ENCODE assay signal across 1 cellular context in the genomic region with DNA sequence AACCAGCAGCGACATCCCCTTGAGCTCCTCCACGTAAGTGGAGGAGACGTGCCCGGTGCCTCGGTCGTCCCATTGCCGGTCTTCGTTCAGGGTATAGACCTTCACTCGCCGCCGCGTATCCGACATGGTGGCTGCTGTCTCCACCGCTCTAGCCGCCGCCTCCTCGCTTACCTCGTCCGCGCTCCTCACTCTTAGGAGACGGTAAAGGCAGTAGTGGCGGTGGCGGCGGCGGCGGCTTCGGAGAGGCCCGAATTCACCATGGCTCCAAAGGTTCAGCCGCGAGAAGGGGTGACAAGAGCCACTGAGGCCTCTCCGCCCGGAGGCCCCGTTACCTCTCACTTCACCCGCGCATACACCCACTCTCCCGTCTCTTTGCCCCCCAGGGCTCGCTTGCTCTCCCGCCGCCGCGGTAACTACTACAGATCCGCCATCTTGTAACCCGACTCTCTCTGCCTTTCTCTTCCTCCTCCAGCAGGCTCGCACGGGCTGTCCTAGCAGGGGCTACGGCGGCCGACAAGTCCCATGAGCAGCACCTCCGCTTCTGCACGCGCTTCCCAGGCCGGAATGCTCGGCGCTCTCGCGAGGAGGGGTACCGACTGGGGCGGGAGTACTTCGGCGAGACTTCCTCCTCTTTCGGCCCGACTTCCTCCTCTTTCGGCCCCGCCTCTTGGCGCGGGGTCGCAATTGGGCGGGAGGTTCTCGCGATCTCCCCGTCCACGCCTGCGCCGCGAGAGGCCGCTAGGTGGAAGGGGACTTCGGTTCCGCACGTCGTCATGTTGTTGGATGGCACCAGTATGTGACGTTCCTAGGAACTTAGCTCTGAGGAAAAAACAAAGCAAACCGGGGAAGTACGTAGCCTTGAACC.
A peak's percentile ranks its signal among the peaks of the same experiment; 100 is the strongest.
TF ChIP-seq lines count a peak whose summit lies in the region.

Gene PPP4R3B (minus strand): TSS at position 463 of the 865 bp plus-strand sequence. CDS start 337 bp downstream, at position 126.

TF ChIP-seq in HepG2, 621 proteins besides CTCF, POLR2A, EP300 and RAD21 (continued from another document and continues in another):
- TF ChIP-seq, protein P1, sequence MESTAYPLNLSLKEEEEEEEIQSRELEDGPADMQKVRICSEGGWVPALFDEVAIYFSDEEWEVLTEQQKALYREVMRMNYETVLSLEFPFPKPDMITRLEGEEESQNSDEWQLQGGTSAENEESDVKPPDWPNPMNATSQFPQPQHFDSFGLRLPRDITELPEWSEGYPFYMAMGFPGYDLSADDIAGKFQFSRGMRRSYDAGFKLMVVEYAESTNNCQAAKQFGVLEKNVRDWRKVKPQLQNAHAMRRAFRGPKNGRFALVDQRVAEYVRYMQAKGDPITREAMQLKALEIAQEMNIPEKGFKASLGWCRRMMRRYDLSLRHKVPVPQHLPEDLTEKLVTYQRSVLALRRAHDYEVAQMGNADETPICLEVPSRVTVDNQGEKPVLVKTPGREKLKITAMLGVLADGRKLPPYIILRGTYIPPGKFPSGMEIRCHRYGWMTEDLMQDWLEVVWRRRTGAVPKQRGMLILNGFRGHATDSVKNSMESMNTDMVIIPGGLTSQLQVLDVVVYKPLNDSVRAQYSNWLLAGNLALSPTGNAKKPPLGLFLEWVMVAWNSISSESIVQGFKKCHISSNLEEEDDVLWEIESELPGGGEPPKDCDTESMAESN (CRISPR knock-in tag; conservative IDR thresholded peaks at IDR 0.05) = peak; percentile 99
- peak; percentile 2; the same call in 1 of the 2 replicates for TF ChIP-seq WIZ (CRISPR knock-in tag; IDR thresholded peaks at IDR 0.05)
- TF ChIP-seq ZNF30 (CRISPR knock-in tag; IDR thresholded peaks at IDR 0.05) = peak; percentile 55; the same call in 1 of the 2 replicates
- peak; percentile 86; the same call in 1 of the 2 replicates for TF ChIP-seq SNAPC2 (CRISPR knock-in tag; IDR thresholded peaks at IDR 0.05)
- TF ChIP-seq, protein P2, sequence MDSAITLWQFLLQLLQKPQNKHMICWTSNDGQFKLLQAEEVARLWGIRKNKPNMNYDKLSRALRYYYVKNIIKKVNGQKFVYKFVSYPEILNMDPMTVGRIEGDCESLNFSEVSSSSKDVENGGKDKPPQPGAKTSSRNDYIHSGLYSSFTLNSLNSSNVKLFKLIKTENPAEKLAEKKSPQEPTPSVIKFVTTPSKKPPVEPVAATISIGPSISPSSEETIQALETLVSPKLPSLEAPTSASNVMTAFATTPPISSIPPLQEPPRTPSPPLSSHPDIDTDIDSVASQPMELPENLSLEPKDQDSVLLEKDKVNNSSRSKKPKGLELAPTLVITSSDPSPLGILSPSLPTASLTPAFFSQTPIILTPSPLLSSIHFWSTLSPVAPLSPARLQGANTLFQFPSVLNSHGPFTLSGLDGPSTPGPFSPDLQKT (CRISPR knock-in tag; IDR thresholded peaks at IDR 0.05; ENCODE audit: borderline replicate concordance) = no peak
- TF ChIP-seq AKNA (CRISPR knock-in tag; IDR thresholded peaks at IDR 0.05; ENCODE audit: borderline replicate concordance) = 0 out of 2 replicates have a peak, but pooled peaks have one; percentile 58
- peak; percentile 55; the same call in 1 of the 2 replicates for TF ChIP-seq JUND (CRISPR knock-in tag; IDR thresholded peaks at IDR 0.05)
- no peak; the same call in 1 of the 2 replicates for TF ChIP-seq ZNF629 (CRISPR knock-in tag; conservative IDR thresholded peaks at IDR 0.05)
- TF ChIP-seq TBX2 (CRISPR knock-in tag; IDR thresholded peaks at IDR 0.05; ENCODE audit: borderline replicate concordance) = peak; percentile 98
- TF ChIP-seq EZH2 (conservative IDR thresholded peaks at IDR 0.05; ENCODE audit: low read depth, low read length) = no peak
- peak; percentile 14; the same call in 1 of the 2 replicates for TF ChIP-seq ESRRA (CRISPR knock-in tag; IDR thresholded peaks at IDR 0.05; ENCODE audit: low read depth)
- TF ChIP-seq ZNF572 (CRISPR knock-in tag; IDR thresholded peaks at IDR 0.05) = peak; percentile 84
- TF ChIP-seq, protein P3, sequence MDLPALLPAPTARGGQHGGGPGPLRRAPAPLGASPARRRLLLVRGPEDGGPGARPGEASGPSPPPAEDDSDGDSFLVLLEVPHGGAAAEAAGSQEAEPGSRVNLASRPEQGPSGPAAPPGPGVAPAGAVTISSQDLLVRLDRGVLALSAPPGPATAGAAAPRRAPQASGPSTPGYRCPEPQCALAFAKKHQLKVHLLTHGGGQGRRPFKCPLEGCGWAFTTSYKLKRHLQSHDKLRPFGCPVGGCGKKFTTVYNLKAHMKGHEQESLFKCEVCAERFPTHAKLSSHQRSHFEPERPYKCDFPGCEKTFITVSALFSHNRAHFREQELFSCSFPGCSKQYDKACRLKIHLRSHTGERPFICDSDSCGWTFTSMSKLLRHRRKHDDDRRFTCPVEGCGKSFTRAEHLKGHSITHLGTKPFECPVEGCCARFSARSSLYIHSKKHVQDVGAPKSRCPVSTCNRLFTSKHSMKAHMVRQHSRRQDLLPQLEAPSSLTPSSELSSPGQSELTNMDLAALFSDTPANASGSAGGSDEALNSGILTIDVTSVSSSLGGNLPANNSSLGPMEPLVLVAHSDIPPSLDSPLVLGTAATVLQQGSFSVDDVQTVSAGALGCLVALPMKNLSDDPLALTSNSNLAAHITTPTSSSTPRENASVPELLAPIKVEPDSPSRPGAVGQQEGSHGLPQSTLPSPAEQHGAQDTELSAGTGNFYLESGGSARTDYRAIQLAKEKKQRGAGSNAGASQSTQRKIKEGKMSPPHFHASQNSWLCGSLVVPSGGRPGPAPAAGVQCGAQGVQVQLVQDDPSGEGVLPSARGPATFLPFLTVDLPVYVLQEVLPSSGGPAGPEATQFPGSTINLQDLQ (CRISPR knock-in tag; IDR thresholded peaks at IDR 0.05) = peak; percentile 100
- TF ChIP-seq SP1 (IDR thresholded peaks at IDR 0.05) = peak; percentile 98
- peak; percentile 90 for TF ChIP-seq SP1 (CRISPR knock-in tag; IDR thresholded peaks at IDR 0.05)
- TF ChIP-seq ZNF703 (CRISPR knock-in tag; IDR thresholded peaks at IDR 0.05; ENCODE audit: borderline replicate concordance) = peak; percentile 74; the same call in 1 of the 2 replicates
- peak; percentile 89 for TF ChIP-seq FOXK2 (IDR thresholded peaks at IDR 0.05)
- peak; percentile 97 for TF ChIP-seq GABPB1 (CRISPR knock-in tag; IDR thresholded peaks at IDR 0.05)
- TF ChIP-seq ZNF280D (CRISPR knock-in tag; IDR thresholded peaks at IDR 0.05) = peak; percentile 94
- TF ChIP-seq TBP (CRISPR knock-in tag; IDR thresholded peaks at IDR 0.05) = no peak
- peak; percentile 89; the same call in 1 of the 2 replicates for TF ChIP-seq KAT7 (CRISPR knock-in tag; IDR thresholded peaks at IDR 0.05; ENCODE audit: borderline replicate concordance)
- peak; percentile 85 for TF ChIP-seq ARID5B (CRISPR knock-in tag; IDR thresholded peaks at IDR 0.05)
- TF ChIP-seq GABPA (IDR thresholded peaks at IDR 0.05; ENCODE audit: low read depth, low read length) = peak; percentile 87
- peak; percentile 96 for TF ChIP-seq GABPA (CRISPR knock-in tag; IDR thresholded peaks at IDR 0.05; ENCODE audit: low read depth)
- TF ChIP-seq ZSCAN9 (CRISPR knock-in tag; IDR thresholded peaks at IDR 0.05; ENCODE audit: borderline replicate concordance) = peak; percentile 78
- TF ChIP-seq PCBP1 (IDR thresholded peaks at IDR 0.05; ENCODE audit: borderline replicate concordance, low read depth, low read length) = peak; percentile 94
- TF ChIP-seq ZNF414 (CRISPR knock-in tag; IDR thresholded peaks at IDR 0.05) = peak; percentile 96
- TF ChIP-seq, protein P4, sequence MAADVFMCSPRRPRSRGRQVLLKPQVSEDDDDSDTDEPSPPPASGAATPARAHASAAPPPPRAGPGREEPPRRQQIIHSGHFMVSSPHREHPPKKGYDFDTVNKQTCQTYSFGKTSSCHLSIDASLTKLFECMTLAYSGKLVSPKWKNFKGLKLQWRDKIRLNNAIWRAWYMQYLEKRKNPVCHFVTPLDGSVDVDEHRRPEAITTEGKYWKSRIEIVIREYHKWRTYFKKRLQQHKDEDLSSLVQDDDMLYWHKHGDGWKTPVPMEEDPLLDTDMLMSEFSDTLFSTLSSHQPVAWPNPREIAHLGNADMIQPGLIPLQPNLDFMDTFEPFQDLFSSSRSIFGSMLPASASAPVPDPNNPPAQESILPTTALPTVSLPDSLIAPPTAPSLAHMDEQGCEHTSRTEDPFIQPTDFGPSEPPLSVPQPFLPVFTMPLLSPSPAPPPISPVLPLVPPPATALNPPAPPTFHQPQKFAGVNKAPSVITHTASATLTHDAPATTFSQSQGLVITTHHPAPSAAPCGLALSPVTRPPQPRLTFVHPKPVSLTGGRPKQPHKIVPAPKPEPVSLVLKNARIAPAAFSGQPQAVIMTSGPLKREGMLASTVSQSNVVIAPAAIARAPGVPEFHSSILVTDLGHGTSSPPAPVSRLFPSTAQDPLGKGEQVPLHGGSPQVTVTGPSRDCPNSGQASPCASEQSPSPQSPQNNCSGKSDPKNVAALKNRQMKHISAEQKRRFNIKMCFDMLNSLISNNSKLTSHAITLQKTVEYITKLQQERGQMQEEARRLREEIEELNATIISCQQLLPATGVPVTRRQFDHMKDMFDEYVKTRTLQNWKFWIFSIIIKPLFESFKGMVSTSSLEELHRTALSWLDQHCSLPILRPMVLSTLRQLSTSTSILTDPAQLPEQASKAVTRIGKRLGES (CRISPR knock-in tag; IDR thresholded peaks at IDR 0.05; ENCODE audit: borderline replicate concordance) = 0 out of 2 replicates have a peak, but pooled peaks have one; percentile 20
